27 cellular contexts compared by ENCODE assay signal in the genomic region with DNA sequence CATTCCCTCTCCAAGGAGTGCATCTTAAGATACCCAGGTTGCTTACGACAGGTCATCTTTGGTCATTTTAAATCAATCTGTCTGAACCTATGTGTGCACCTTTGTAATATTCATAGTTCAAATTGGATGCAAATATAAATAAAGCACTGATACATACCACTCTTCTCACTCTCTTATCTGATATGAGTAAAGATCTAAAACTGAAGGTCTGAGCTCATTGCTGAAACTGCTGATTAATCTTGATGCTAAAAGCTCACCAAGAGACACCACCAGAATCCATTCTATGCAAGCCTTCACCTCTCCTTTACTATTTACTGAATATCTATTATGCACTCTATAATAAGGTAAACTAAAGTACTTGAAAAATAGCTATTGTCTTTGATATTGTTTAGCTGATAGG. TPM values are rescaled to one million over a fixed set of nuclear protein-coding genes. Genes with fewer than 3 reads are reported as not detected.
DNase-seq lines count a peak whose midpoint lies in the region; ATAC-seq, FAIRE-seq and TF ChIP-seq lines count a peak whose summit lies in the region.
"Had no signal": no experiment of that assay in that cellular context is flagged by ENCODE, and none has a peak within 500 bp of the region (broad histone marks: within the 10 kb centered on the region; RNA-seq: fewer than 3 reads in every experiment).

No MANE protein-coding gene starts in this region.

- H3K36me3 ChIP-seq in SK-N-SH (replicated peaks in 1 of 2; ENCODE audit: control insufficient read depth in 1 of 2, insufficient read depth in 2 of 2, low read length in 1 of 2) = no peaks in the 10 kb centered on the region
- H3K36me3 ChIP-seq: heart left ventricle, prostate gland, SJSA1 had no signal

- H2AFZ ChIP-seq in SK-N-SH (ENCODE audit: low read depth) = no peak overlapping the region

- no peaks in the 10 kb centered on the region for H3K27me3 ChIP-seq in SK-N-SH (ENCODE audit: insufficient read depth)
- H3K27me3 ChIP-seq: heart left ventricle had no signal

- CTCF ChIA-PET in SK-N-SH (lab: Yijun Ruan, JAX) = interaction anchor here (0.6 kb wide), 1 partner anchor 317 kb away, joined by 5 read pairs; no protein-coding TSS in a partner anchor

- TF ChIP-seq EP300 in SK-N-SH (IDR thresholded peaks at IDR 0.05; ENCODE audit: borderline replicate concordance in 1 of 2, low read depth in 1 of 2, low read length in 1 of 2) = no peak

- H3K9ac ChIP-seq in SK-N-SH = no peak overlapping the region

- 96% methylated on average over 1 of the region's 1 CpG for WGBS in SK-N-SH (ENCODE audit: low lambda C conversion rate)

- no peaks in the 10 kb centered on the region; a peak in 1 of 4 replicates for H3K4me1 ChIP-seq in SK-N-SH (ENCODE audit: control insufficient read depth in 1 of 2, insufficient read depth in 2 of 2, low read depth in 1 of 2, low read length in 1 of 2)
- H3K4me1 ChIP-seq: prostate gland, SJSA1 had no signal

- POLR2A ChIA-PET in SK-N-SH (lab: Yijun Ruan, JAX) = no interaction called here

- H3K9me2 ChIP-seq in SK-N-SH = no peaks in the 10 kb centered on the region

- no peak for TF ChIP-seq RAD21 in SK-N-SH (IDR thresholded peaks at IDR 0.05; ENCODE audit: low read length)

- H3F3A ChIP-seq in SK-N-SH (replicated peaks; ENCODE audit: insufficient read depth) = no peaks in the 10 kb centered on the region

- no peak overlapping the region for H3K4me2 ChIP-seq in SK-N-SH

- ATAC-seq in activated CD4-positive, CD25-positive, alpha-beta regulatory T cell treated with anti-CD3 and anti-CD28 coated beads, Interleukin-2, amount 50 U/mL, for 24 hours = peak; percentile 43 to 46
- ATAC-seq in GM21717 (IDR thresholded peaks at IDR 0.05; ENCODE audit: unreplicated experiment) (peak; percentile 66), HG03439 (IDR thresholded peaks at IDR 0.05; ENCODE audit: unreplicated experiment) (peak; percentile 61), GM19035 (IDR thresholded peaks at IDR 0.05; ENCODE audit: unreplicated experiment) (no peak), GM21515 (IDR thresholded peaks at IDR 0.05; ENCODE audit: unreplicated experiment) (no peak)
- ATAC-seq: heart left ventricle, T-helper 17 cell had no signal

- H3K27ac ChIP-seq in SK-N-SH (ENCODE audit: low read depth in 2 of 2, low read length in 1 of 2) = no peak overlapping the region
- H3K27ac ChIP-seq: heart left ventricle, prostate gland, SJSA1 had no signal

- H3K79me2 ChIP-seq in SK-N-SH (ENCODE audit: insufficient read depth) = no peaks in the 10 kb centered on the region

- H3K4me3 ChIP-seq in SK-N-SH (ENCODE audit: low read depth in 2 of 2, low read length in 1 of 2) = no peak overlapping the region
- H3K4me3 ChIP-seq: heart left ventricle, prostate gland, SJSA1 had no signal

- no peak for DNase-seq in activated CD4-positive, CD25-positive, alpha-beta regulatory T cell treated with anti-CD3 and anti-CD28 coated beads, Interleukin-2, amount 50 U/mL, for 72 hours
- DNase-seq in SK-N-SH = no peak
- no peak for DNase-seq in HTR-8/SVneo (ENCODE audit: insufficient read length, low spot score)
- DNase-seq: 8988T; activated CD4-positive, alpha-beta T cell treated with anti-CD3 and anti-CD28 coated beads, Interleukin-2, amount 10 ng/mL, durations not matched to agents 7 days and 5 days; COR-L47; DMS79 treated with DMSO at 0.1 percent for 48 hours; effector CD8-positive, alpha-beta T cell; heart left ventricle; HFFc6; mammary epithelial cell; NCI-H1092 treated with DMSO at 0.1 percent for 48 hours; NCI-H1930; NCI-H69; stimulated activated CD8-positive, alpha-beta memory T cell treated with anti-CD3 and anti-CD28 coated beads, Interleukin-4, amount 100 ng/mL, for 48 hours; T-helper 17 cell; trophoblast cell had no signal

- no peaks in the 10 kb centered on the region for H3K9me3 ChIP-seq in SK-N-SH
- H3K9me3 ChIP-seq: heart left ventricle, prostate gland, SJSA1 had no signal

- FAIRE-seq in HTR-8/SVneo (lab: Jason Lieb, UNC) = no peak
- FAIRE-seq: bronchial epithelial cell, colon had no signal

- no peaks in the 10 kb centered on the region for H4K20me1 ChIP-seq in SK-N-SH (ENCODE audit: insufficient read depth)

- TF ChIP-seq CTCF in SK-N-SH (IDR thresholded peaks at IDR 0.05) = no peak

TF ChIP-seq in SK-N-SH, 30 proteins besides CTCF, POLR2A, EP300 and RAD21:
- TF ChIP-seq TCF12 (IDR thresholded peaks at IDR 0.05) (no peak), EZH2phosphoT487 (IDR thresholded peaks at IDR 0.05; ENCODE audit: borderline replicate concordance, low read depth) (no peak), RFX5 (IDR thresholded peaks at IDR 0.05; ENCODE audit: low read length) (no peak), FOSL2 (IDR thresholded peaks at IDR 0.05; ENCODE audit: borderline replicate concordance, low read depth) (no peak), POLR2AphosphoS5 (IDR thresholded peaks at IDR 0.05; ENCODE audit: low read depth, low read length) (no peak), TEAD4 (IDR thresholded peaks at IDR 0.05; ENCODE audit: borderline replicate concordance, insufficient read depth) (no peak), ELF1 (IDR thresholded peaks at IDR 0.05) (no peak), JUND (IDR thresholded peaks at IDR 0.05) (no peak), CHD2 (IDR thresholded peaks at IDR 0.05; ENCODE audit: low read length, partially characterized antibody) (no peak), FOXM1 (IDR thresholded peaks at IDR 0.05; ENCODE audit: low read depth) (no peak), MXI1 (IDR thresholded peaks at IDR 0.05; ENCODE audit: low read depth, low read length) (no peak), SMC3 (IDR thresholded peaks at IDR 0.05; ENCODE audit: low read depth, low read length) (no peak)
- TF ChIP-seq, protein P1, sequence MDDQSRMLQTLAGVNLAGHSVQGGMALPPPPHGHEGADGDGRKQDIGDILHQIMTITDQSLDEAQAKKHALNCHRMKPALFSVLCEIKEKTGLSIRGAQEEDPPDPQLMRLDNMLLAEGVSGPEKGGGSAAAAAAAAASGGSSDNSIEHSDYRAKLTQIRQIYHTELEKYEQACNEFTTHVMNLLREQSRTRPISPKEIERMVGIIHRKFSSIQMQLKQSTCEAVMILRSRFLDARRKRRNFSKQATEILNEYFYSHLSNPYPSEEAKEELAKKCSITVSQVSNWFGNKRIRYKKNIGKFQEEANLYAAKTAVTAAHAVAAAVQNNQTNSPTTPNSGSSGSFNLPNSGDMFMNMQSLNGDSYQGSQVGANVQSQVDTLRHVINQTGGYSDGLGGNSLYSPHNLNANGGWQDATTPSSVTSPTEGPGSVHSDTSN (IDR thresholded peaks at IDR 0.05) = no peak
- TF ChIP-seq, protein P2, sequence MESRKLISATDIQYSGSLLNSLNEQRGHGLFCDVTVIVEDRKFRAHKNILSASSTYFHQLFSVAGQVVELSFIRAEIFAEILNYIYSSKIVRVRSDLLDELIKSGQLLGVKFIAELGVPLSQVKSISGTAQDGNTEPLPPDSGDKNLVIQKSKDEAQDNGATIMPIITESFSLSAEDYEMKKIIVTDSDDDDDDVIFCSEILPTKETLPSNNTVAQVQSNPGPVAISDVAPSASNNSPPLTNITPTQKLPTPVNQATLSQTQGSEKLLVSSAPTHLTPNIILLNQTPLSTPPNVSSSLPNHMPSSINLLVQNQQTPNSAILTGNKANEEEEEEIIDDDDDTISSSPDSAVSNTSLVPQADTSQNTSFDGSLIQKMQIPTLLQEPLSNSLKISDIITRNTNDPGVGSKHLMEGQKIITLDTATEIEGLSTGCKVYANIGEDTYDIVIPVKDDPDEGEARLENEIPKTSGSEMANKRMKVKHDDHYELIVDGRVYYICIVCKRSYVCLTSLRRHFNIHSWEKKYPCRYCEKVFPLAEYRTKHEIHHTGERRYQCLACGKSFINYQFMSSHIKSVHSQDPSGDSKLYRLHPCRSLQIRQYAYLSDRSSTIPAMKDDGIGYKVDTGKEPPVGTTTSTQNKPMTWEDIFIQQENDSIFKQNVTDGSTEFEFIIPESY (IDR thresholded peaks at IDR 0.05; ENCODE audit: borderline replicate concordance, low read depth) = no peak
- TF ChIP-seq, protein P3, sequence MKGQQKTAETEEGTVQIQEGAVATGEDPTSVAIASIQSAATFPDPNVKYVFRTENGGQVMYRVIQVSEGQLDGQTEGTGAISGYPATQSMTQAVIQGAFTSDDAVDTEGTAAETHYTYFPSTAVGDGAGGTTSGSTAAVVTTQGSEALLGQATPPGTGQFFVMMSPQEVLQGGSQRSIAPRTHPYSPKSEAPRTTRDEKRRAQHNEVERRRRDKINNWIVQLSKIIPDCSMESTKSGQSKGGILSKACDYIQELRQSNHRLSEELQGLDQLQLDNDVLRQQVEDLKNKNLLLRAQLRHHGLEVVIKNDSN (IDR thresholded peaks at IDR 0.05; ENCODE audit: borderline replicate concordance, low read depth) = no peak

RNA-seq across cellular contexts. Expression of a gene that starts 16.6 kb away (rescaled TPM):
- 0.05 and 0.13 TPM in 2 replicates for polyA plus RNA-seq in SK-N-SH (2012; rRNA removed)
- 0.06 and 0.08 TPM in 2 replicates for polyA plus RNA-seq in SK-N-SH (2012; cell fraction: cytosol; rRNA removed)
- polyA plus RNA-seq in SK-N-SH (2012; cell fraction: nucleus; rRNA removed) = 0.31 TPM in 2 replicates
- polyA plus RNA-seq: IgD-negative memory B cell, mammary epithelial cell had no signal

Comparison
In these comparisons a context has a peak if more than half of its experiments do, and no peak if none do; other contexts are left out.
1. ATAC-seq: peak in activated CD4-positive, CD25-positive, alpha-beta regulatory T cell treated with anti-CD3 and anti-CD28 coated beads, Interleukin-2, amount 50 U/mL, for 24 hours (2 of 2), GM21717 (single experiment) and HG03439 (single experiment); none in GM19035 (single experiment) and GM21515 (single experiment).